Comparison of ENCODE assay signal across 8 cellular contexts in the genomic region with DNA sequence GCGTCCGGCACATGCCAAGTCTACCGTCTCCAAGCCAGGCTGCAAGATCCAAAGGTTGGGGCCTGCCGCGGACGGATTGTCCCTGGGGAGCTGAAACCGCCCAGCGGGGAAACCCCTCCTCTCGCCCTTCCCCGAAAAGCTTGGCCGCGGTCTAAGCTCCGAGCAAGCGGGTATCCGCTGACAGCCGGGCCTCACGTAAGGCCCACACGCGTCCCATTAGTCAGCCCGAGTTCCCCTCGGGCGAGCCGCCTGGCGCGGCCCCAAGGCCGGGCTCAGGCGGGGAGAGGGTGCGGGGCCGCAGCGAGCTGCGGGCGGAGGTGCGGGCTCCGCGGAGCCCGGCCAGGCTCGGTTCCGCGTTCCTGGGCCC. TPM values are rescaled to one million over a fixed set of nuclear protein-coding genes. Genes with fewer than 3 reads are reported as not detected.
DNase-seq lines count a peak whose midpoint lies in the region; ATAC-seq and TF ChIP-seq lines count a peak whose summit lies in the region.

No MANE protein-coding gene starts in this region.

- peaks cover 6% of the 10 kb centered on the region for H3K4me1 ChIP-seq in CD8-positive, alpha-beta memory T cell (ENCODE audit: insufficient read depth, low read length)
- H3K4me1 ChIP-seq in PC-3 (ENCODE audit: insufficient read depth, low read length) (peaks cover 43% of the 10 kb centered on the region), muscle layer of colon (ENCODE audit: insufficient read depth, low read length) (peaks cover 20% of the 10 kb centered on the region)

- peaks cover 0 to 30% of the 10 kb centered on the region in 2 donors for H3K27me3 Mint-ChIP-seq in CD8-positive, alpha-beta memory T cell

- POLR2A ChIA-PET in CD8-positive, alpha-beta memory T cell (lab: Charles Lee) = interaction anchor here (0.5 to 1.8 kb wide), 3 partner anchors 49 to 90 kb away, joined by 3 to 6 read pairs (median 3); no protein-coding TSS in a partner anchor
- POLR2A ChIA-PET in PC-3 (lab: Charles Lee; ENCODE audit: unreplicated experiment) = no interaction called here

- no peaks in the 10 kb centered on the region for H3K36me3 Mint-ChIP-seq in CD8-positive, alpha-beta memory T cell

- no peaks in the 10 kb centered on the region for H3K9me2 ChIP-seq in PC-3 (replicated peaks; ENCODE audit: low read length)

- no peaks in the 10 kb centered on the region for H4K20me1 ChIP-seq in PC-3 (ENCODE audit: low read length)

- no peaks in the 10 kb centered on the region for H3K27me3 ChIP-seq in CD8-positive, alpha-beta memory T cell (ENCODE audit: insufficient read depth, low read length, poor library complexity, severe bottlenecking)
- H3K27me3 ChIP-seq in PC-3 (ENCODE audit: low read length) (no peaks in the 10 kb centered on the region), muscle layer of colon (ENCODE audit: control insufficient read depth in 1 of 2, insufficient read depth in 2 of 2, low read length in 2 of 2) (peaks cover 12 to 72% of the 10 kb centered on the region in 2 donors)

- peak; percentile 36 for ATAC-seq in GM19452 (IDR thresholded peaks at IDR 0.05; ENCODE audit: unreplicated experiment)
- ATAC-seq in PC-3 = no peak; the same call in 1 of the 2 replicates
- ATAC-seq in GM18873 (IDR thresholded peaks at IDR 0.05; ENCODE audit: low FRiP score, unreplicated experiment) = no peak

- H3K79me2 ChIP-seq in PC-3 (ENCODE audit: low read length) = peaks cover 4% of the 10 kb centered on the region; the same call in 1 of the 2 replicates

- no TSS peak for BruUV-seq in PC-3 (replicated peaks; lab: Mats Ljungman, UMichigan)

- H3F3A ChIP-seq in PC-3 (ENCODE audit: low read length, unreplicated experiment) = peaks cover 3% of the 10 kb centered on the region

- H3K9ac ChIP-seq in PC-3 (ENCODE audit: low read length) (peak overlapping the region; percentile 31; the same call in 1 of the 2 replicates), muscle layer of colon (ENCODE audit: low read length) (no peak overlapping the region)

- H3K4me3 ChIP-seq in CD8-positive, alpha-beta memory T cell (ENCODE audit: low read length) = peak overlapping the region; percentile 8
- H3K4me3 ChIP-seq in PC-3 (ENCODE audit: low read length) (peak overlapping the region; percentile 76), muscle layer of colon (ENCODE audit: low read depth in 1 of 2, low read length in 2 of 2) (peak overlapping the region; percentile 23 to 61)

- no peaks in the 10 kb centered on the region for H3K36me3 ChIP-seq in CD8-positive, alpha-beta memory T cell (ENCODE audit: insufficient read depth, low read length)
- H3K36me3 ChIP-seq in PC-3 (ENCODE audit: low read depth, low read length) (no peaks in the 10 kb centered on the region), muscle layer of colon (ENCODE audit: insufficient read depth, low read length) (no peaks in the 10 kb centered on the region)

- peak overlapping the region; percentile 91 for H3K4me2 ChIP-seq in PC-3 (ENCODE audit: low read length)

- H2AFZ ChIP-seq in PC-3 (ENCODE audit: low read length) = peak overlapping the region; percentile 45; the same call in 1 of the 2 replicates

- no peak overlapping the region for H3K27ac Mint-ChIP-seq in CD8-positive, alpha-beta memory T cell

- CTCF ChIA-PET in CD8-positive, alpha-beta memory T cell (lab: Charles Lee) = interaction anchor here (1.4 kb wide), 1 partner anchor 22 kb away, joined by 4 read pairs; no protein-coding TSS in a partner anchor
- CTCF ChIA-PET in PC-3 (lab: Charles Lee) = no interaction called here

- DNase-seq in CD8-positive, alpha-beta memory T cell = peak in 1 of 5 donors; percentile 48
- DNase-seq in PC-3 (peak; percentile 65), ecto neural progenitor cell (ENCODE audit: low spot score) (peak; percentile 63), KG1 (lab: John Stamatoyannopoulos, UW) (no peak), ureter (ENCODE audit: low spot score) (no peak)

- H3K27ac ChIP-seq in CD8-positive, alpha-beta memory T cell (ENCODE audit: low read depth, low read length) = peak overlapping the region; percentile 43
- H3K27ac ChIP-seq in PC-3 (ENCODE audit: low read length) (no peak overlapping the region), muscle layer of colon (ENCODE audit: low read depth, low read length) (peak overlapping the region; percentile 80)

- TF ChIP-seq CTCF in PC-3 (conservative IDR thresholded peaks at IDR 0.05; ENCODE audit: low read depth, low read length) = no peak

- peaks cover 0 to 2% (median 0%) of the 10 kb centered on the region in 5 donors for H3K9me3 Mint-ChIP-seq in CD8-positive, alpha-beta memory T cell

- H3K4me3 Mint-ChIP-seq in CD8-positive, alpha-beta memory T cell = peak overlapping the region in 6 of 7 donors; percentile 15 to 70 (median 50)

- intact Hi-C loops in PC-3 (cut with micrococcal nuclease) = loop anchor here (5.0 kb wide), 2 partner anchors 68 to 163 kb away; no protein-coding TSS in a partner anchor

- no peaks in the 10 kb centered on the region for H3K9me3 ChIP-seq in CD8-positive, alpha-beta memory T cell (ENCODE audit: low read length)
- H3K9me3 ChIP-seq in PC-3 (ENCODE audit: low read length) (no peaks in the 10 kb centered on the region), muscle layer of colon (ENCODE audit: low read length) (no peaks in the 10 kb centered on the region)

- peaks cover 11 to 16% (median 15%) of the 10 kb centered on the region in 3 donors for H3K4me1 Mint-ChIP-seq in CD8-positive, alpha-beta memory T cell

RNA-seq across cellular contexts. Expression of gene BCOR, which starts 6.9 kb away (rescaled TPM):
- 10 to 100 TPM; 62.6 to 67.7 TPM for total RNA-seq in CD8-positive, alpha-beta memory T cell
- 7.2 TPM for polyA plus RNA-seq in CD8-positive, alpha-beta memory T cell
- 21.8 and 41.9 TPM in 2 replicates for total RNA-seq in PC-3 (2014; rRNA removed)
- total RNA-seq in ureter = 41.3 TPM

Comparison
In these comparisons a context has a peak if more than half of its experiments do, and no peak if none do; other contexts are left out.
1. DNase-seq: peak in PC-3 (single experiment) and ecto neural progenitor cell (single experiment); none in KG1 (single experiment) and ureter (single experiment).
2. H3K4me3 ChIP-seq: peak in every context shown above with its lines; median percentile 76 in PC-3; 42 in muscle layer of colon; 8 in CD8-positive, alpha-beta memory T cell.